ENCODE assay signal across 9 cellular contexts in the genomic region with DNA sequence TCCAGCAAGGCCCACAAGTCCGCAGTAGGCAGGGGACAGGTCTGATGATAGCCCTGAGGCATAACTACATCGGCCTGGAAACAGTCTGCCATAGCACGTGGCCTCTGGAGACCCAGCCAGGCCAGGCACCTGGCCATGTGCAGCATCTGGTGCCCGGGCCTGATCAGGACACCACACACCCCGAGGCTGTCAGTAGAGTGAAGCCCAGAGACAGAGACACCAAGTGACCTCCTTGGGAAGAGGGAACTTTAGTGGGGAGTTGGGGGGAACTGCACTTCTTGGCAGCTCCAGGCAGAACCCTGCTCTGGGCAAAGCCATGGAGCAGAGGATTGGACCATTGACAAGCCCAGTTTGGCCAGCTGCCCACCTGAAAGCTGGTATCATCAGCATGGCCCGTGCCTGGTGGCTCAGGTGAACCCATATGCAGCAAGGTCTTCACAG. TPM values are rescaled to one million over a fixed set of nuclear protein-coding genes. Genes with fewer than 3 reads are reported as not detected.
DNase-seq lines count a peak whose midpoint lies in the region; ATAC-seq and TF ChIP-seq lines count a peak whose summit lies in the region.
"Had no signal": no experiment of that assay in that cellular context is flagged by ENCODE, and none has a peak within 500 bp of the region (broad histone marks: within the 10 kb centered on the region; RNA-seq: fewer than 3 reads in every experiment).

No MANE protein-coding gene starts in this region.

- H3K36me3 Mint-ChIP-seq in brain, result peaks cover 36% of the 10 kb centered on the region

- no peak overlapping the region for H2BK5ac ChIP-seq in IMR-90 (ENCODE audit: low read depth, low read length, poor library complexity, severe bottlenecking)

- H4K91ac ChIP-seq in IMR-90 (ENCODE audit: insufficient read depth, low read depth, low read length), result 0 out of 2 replicates have a peak overlapping the region, but pooled peaks have one; percentile 41

- H3K9me3 ChIP-seq in IMR-90 (ENCODE audit: control insufficient read depth, insufficient read depth, low read length) (no peaks in the 10 kb centered on the region; the same call in 1 of the 2 replicates), stomach smooth muscle (ENCODE audit: control insufficient read depth in 2 of 2, low read length in 2 of 2) (no peaks in the 10 kb centered on the region)

- BruUV-seq in IMR-90 (replicated peaks; lab: Mats Ljungman, UMichigan), result no TSS peak

- H4K20me1 ChIP-seq in IMR-90 (ENCODE audit: insufficient read depth, low read length), result no peaks in the 10 kb centered on the region; the same call in 1 of the 2 replicates

- H3K18ac ChIP-seq in IMR-90 (ENCODE audit: low read depth, low read length), result no peak overlapping the region

- H3K4me3 Mint-ChIP-seq in brain, result peak overlapping the region; percentile 76 to 89 (median 83)

- H3K4me2 ChIP-seq in IMR-90 (ENCODE audit: low read depth, low read length), result peak overlapping the region; percentile 82; the same call in 1 of the 2 replicates

- H3K4me3 ChIP-seq in IMR-90 (ENCODE audit: insufficient read depth, low read depth, low read length) (no peak overlapping the region), stomach smooth muscle (ENCODE audit: low read length in 2 of 2) (peak overlapping the region; percentile 68 to 86)

- H3K27ac ChIP-seq in IMR-90 (ENCODE audit: insufficient read depth, low read length) (peak overlapping the region; percentile 1; the same call in 1 of the 2 replicates), stomach smooth muscle (ENCODE audit: low read length) (peak overlapping the region; percentile 90)

- H4K8ac ChIP-seq in IMR-90 (ENCODE audit: low read depth in 2 of 2, low read length in 2 of 2), result no peak overlapping the region; a peak in 1 of 4 replicates

- H3K9me3 Mint-ChIP-seq in brain, result peaks cover 0 to 7% (median 3%) of the 10 kb centered on the region in 5 experiments

- H3K4me1 Mint-ChIP-seq in brain, result peaks cover 31% of the 10 kb centered on the region

- H2AK5ac ChIP-seq in IMR-90 (ENCODE audit: low read depth, low read length), result peak overlapping the region; percentile 85; the same call in 1 of the 2 replicates

- 0 out of 2 replicates have a peak overlapping the region, but pooled peaks have one; percentile 95 for H3K4ac ChIP-seq in IMR-90 (ENCODE audit: low read depth, low read length)

- 0 out of 2 replicates have a peak overlapping the region, but pooled peaks have one; percentile 66 for H3K23ac ChIP-seq in IMR-90 (ENCODE audit: low read depth, low read length)

- POLR2A ChIA-PET in IMR-90 (lab: Charles Lee; ENCODE audit: unreplicated experiment), result no interaction called here

- peaks cover 13% of the 10 kb centered on the region for H3K36me3 ChIP-seq in IMR-90 (ENCODE audit: control insufficient read depth, insufficient read depth, low read length)
- H3K36me3 ChIP-seq in stomach smooth muscle (ENCODE audit: control insufficient read depth in 2 of 2, insufficient read depth in 2 of 2, low read length in 2 of 2), result peaks cover 4 to 6% of the 10 kb centered on the region in 2 donors

- peaks cover 25% of the 10 kb centered on the region for H3K9me1 ChIP-seq in IMR-90 (ENCODE audit: insufficient read depth, low read length)

- TF ChIP-seq CTCF in IMR-90 (conservative IDR thresholded peaks at IDR 0.05; ENCODE audit: low read depth, low read length) (no peak), brain (conservative IDR thresholded peaks at IDR 0.05) (no peak)

- no peak for TF ChIP-seq POLR2A in IMR-90 (IDR thresholded peaks at IDR 0.05; ENCODE audit: low read depth, low read length)

- H3K27me3 Mint-ChIP-seq in brain, result peaks cover 15% of the 10 kb centered on the region

- H3K56ac ChIP-seq in IMR-90 (ENCODE audit: extremely low read depth, insufficient read depth, low read length), result no peak overlapping the region

- no peak overlapping the region for H2BK120ac ChIP-seq in IMR-90 (ENCODE audit: low read depth, low read length)

- peak overlapping the region; percentile 8 for H2AK9ac ChIP-seq in IMR-90 (replicated peaks; ENCODE audit: low read depth, low read length, poor library complexity)

- no peak overlapping the region for H2BK15ac ChIP-seq in IMR-90 (ENCODE audit: low read depth, low read length)

- no peak for TF ChIP-seq RAD21 in IMR-90 (IDR thresholded peaks at IDR 0.05; ENCODE audit: low read length)

- CTCF ChIA-PET in IMR-90 (lab: Yijun Ruan, JAX), result no interaction called here

- no peak overlapping the region for H2AFZ ChIP-seq in IMR-90 (replicated peaks; ENCODE audit: low read length, poor library complexity)

- WGBS in IMR-90 (ENCODE audit: extremely low coverage in 2 of 2, insufficient read length in 1 of 2), 2 experiments, result 88% methylated on average over 4 of the region's 6 CpGs; no CpG with 5 or more reads in 1 of the 2 experiments

- no peak overlapping the region for H4K5ac ChIP-seq in IMR-90 (ENCODE audit: low read depth, low read length)

- no peak overlapping the region for H2BK20ac ChIP-seq in IMR-90 (ENCODE audit: low read depth, low read length)

- no peak overlapping the region for H3K9ac ChIP-seq in IMR-90 (ENCODE audit: low read depth, low read length)
- peak overlapping the region; percentile 47 to 81 for H3K9ac ChIP-seq in stomach smooth muscle (ENCODE audit: low read length in 2 of 2)

- DNase-seq in IMR-90 (no peak), left lobe of liver (ENCODE audit: low spot score) (peak; percentile 64), EL (no peak), NCI-H1436 (lab: John Stamatoyannopoulos, UW) (no peak)
- DNase-seq: T1000 had no signal

- in situ Hi-C loops in IMR-90 (cut with MboI; ENCODE audit: low sequenced_read_pairs), result no loop called here

- H3K4me1 ChIP-seq in IMR-90 (ENCODE audit: control insufficient read depth, insufficient read depth, low read length), result peaks cover 14% of the 10 kb centered on the region
- peaks cover 15% of the 10 kb centered on the region for H3K4me1 ChIP-seq in stomach smooth muscle (ENCODE audit: control insufficient read depth, insufficient read depth, low read length)

- intact Hi-C loops in IMR-90 (cut with micrococcal nuclease), result no loop called here

- peaks cover 13 to 47% of the 10 kb centered on the region in 2 experiments; a peak in 3 of 4 replicates for H3K79me1 ChIP-seq in IMR-90 (ENCODE audit: low read depth in 1 of 2, low read length in 2 of 2)

- peak overlapping the region in 4 of 5 experiments; percentile 48 to 92 (median 84) for H3K27ac Mint-ChIP-seq in brain

- H3K27me3 ChIP-seq in IMR-90 (ENCODE audit: control insufficient read depth, insufficient read depth, low read length), result no peaks in the 10 kb centered on the region
- H3K27me3 ChIP-seq in stomach smooth muscle (ENCODE audit: control insufficient read depth in 1 of 2, insufficient read depth in 2 of 2, low read length in 2 of 2), result no peaks in the 10 kb centered on the region

- H3K14ac ChIP-seq in IMR-90 (replicated peaks; ENCODE audit: low read depth, low read length), result no peak overlapping the region

- no peak for ATAC-seq in IMR-90 (ENCODE audit: low read depth)
- ATAC-seq in left lobe of liver, result peak; percentile 64
- ATAC-seq in HG02973 (IDR thresholded peaks at IDR 0.05; ENCODE audit: unreplicated experiment), result no peak
- ATAC-seq in GM18502 (IDR thresholded peaks at IDR 0.05; ENCODE audit: poor library complexity, unreplicated experiment), result no peak

- dilution Hi-C loops in IMR-90 (cut with HindIII; ENCODE audit: low sequenced_read_pairs, unreplicated experiment), result no loop called here

TF ChIP-seq in IMR-90, 13 proteins besides CTCF, POLR2A, EP300 and RAD21 (continues in another document):
- TF ChIP-seq BHLHE40 (IDR thresholded peaks at IDR 0.05; ENCODE audit: low read depth, low read length) (no peak), MXI1 (IDR thresholded peaks at IDR 0.05; ENCODE audit: borderline replicate concordance, low read depth, low read length) (no peak), SMC3 (IDR thresholded peaks at IDR 0.05; ENCODE audit: low read depth, low read length) (no peak), MAFK (IDR thresholded peaks at IDR 0.05; ENCODE audit: low read depth, low read length) (no peak), RCOR1 (IDR thresholded peaks at IDR 0.05; ENCODE audit: insufficient replicate concordance, low read length) (no peak)
- TF ChIP-seq, protein P1, sequence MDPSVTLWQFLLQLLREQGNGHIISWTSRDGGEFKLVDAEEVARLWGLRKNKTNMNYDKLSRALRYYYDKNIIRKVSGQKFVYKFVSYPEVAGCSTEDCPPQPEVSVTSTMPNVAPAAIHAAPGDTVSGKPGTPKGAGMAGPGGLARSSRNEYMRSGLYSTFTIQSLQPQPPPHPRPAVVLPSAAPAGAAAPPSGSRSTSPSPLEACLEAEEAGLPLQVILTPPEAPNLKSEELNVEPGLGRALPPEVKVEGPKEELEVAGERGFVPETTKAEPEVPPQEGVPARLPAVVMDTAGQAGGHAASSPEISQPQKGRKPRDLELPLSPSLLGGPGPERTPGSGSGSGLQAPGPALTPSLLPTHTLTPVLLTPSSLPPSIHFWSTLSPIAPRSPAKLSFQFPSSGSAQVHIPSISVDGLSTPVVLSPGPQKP (IDR thresholded peaks at IDR 0.05; ENCODE audit: borderline replicate concordance, low read depth, low read length), result no peak
- TF ChIP-seq, protein P2, sequence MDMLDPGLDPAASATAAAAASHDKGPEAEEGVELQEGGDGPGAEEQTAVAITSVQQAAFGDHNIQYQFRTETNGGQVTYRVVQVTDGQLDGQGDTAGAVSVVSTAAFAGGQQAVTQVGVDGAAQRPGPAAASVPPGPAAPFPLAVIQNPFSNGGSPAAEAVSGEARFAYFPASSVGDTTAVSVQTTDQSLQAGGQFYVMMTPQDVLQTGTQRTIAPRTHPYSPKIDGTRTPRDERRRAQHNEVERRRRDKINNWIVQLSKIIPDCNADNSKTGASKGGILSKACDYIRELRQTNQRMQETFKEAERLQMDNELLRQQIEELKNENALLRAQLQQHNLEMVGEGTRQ (IDR thresholded peaks at IDR 0.05; ENCODE audit: low read depth, low read length), result no peak

RNA-seq across cellular contexts. Expression of a gene that starts 1.2 kb away (rescaled TPM):
- total RNA-seq in IMR-90 (2012; rRNA removed) (82.3 and 88.6 TPM in 2 replicates), left lobe of liver (97.9 TPM)
- polyA plus RNA-seq in IMR-90 (2012; rRNA removed) (162 and 181 TPM in 2 replicates), brain (ENCODE audit: insufficient read depth, low read depth, low replicate concordance) (109 TPM)
- 139 and 294 TPM in 2 replicates for polyA plus RNA-seq in IMR-90 (2012; cell fraction: cytosol; rRNA removed)
- 81.3 and 139 TPM in 2 replicates for polyA plus RNA-seq in IMR-90 (2012; cell fraction: nucleus; rRNA removed; ENCODE audit: low replicate concordance)

RNA-seq across cellular contexts. Expression of a gene that starts 53.9 kb away (rescaled TPM):
- total RNA-seq in IMR-90 (2012; rRNA removed) (16.1 and 17.0 TPM in 2 replicates), left lobe of liver (1.3 TPM)
- polyA plus RNA-seq in IMR-90 (2012; rRNA removed) (14.8 and 16.9 TPM in 2 replicates), brain (ENCODE audit: insufficient read depth, low read depth, low replicate concordance) (5.6 TPM)
- polyA plus RNA-seq in IMR-90 (2012; cell fraction: cytosol; rRNA removed), result 11.1 and 15.7 TPM in 2 replicates
- 53.9 and 57.6 TPM in 2 replicates for polyA plus RNA-seq in IMR-90 (2012; cell fraction: nucleus; rRNA removed; ENCODE audit: low replicate concordance)

RNA-seq across cellular contexts. Expression of a gene that starts 56.2 kb away (rescaled TPM):
- total RNA-seq in IMR-90 (2012; rRNA removed) (7.2 and 10.8 TPM in 2 replicates), left lobe of liver (3.3 TPM)
- polyA plus RNA-seq in IMR-90 (2012; rRNA removed) (6.8 and 7.2 TPM in 2 replicates), brain (ENCODE audit: insufficient read depth, low read depth, low replicate concordance) (5.9 TPM)
- 3.8 and 4.0 TPM in 2 replicates for polyA plus RNA-seq in IMR-90 (2012; cell fraction: cytosol; rRNA removed)
- polyA plus RNA-seq in IMR-90 (2012; cell fraction: nucleus; rRNA removed; ENCODE audit: low replicate concordance), result 8.2 and 14.4 TPM in 2 replicates
